15 cellular contexts compared by ENCODE assay signal in genomic region chr22:44112191-44112590, GRCh38.
"Had no signal": no experiment of that assay in that cellular context is flagged by ENCODE, and none has a peak within 500 bp of the region (broad histone marks: within the 10 kb centered on the region; RNA-seq: fewer than 3 reads in every experiment).

No MANE protein-coding gene starts in this region.

- DNase-seq: activated CD4-positive, alpha-beta T cell treated with anti-CD3 and anti-CD28 coated beads, Interleukin-2, amount 50 U/mL, for 4 hours; activated CD4-positive, CD25-positive, alpha-beta regulatory T cell treated with anti-CD3 and anti-CD28 coated beads, Interleukin-2, amount 50 U/mL, for 72 hours; activated effector memory CD4-positive, alpha-beta T cell treated with anti-CD3 and anti-CD28 coated beads, Interleukin-2, amount 50 U/mL, for 16 hours; activated T-cell treated with anti-CD3 and anti-CD28 coated beads, Interleukin-2, amount 50 U/mL, for 4 hours; amygdala; mesendoderm; retina had no signal

- H3K27me3 Mint-ChIP-seq: activated naive CD8-positive, alpha-beta T cell; brain; type B pancreatic cell had no signal

- H3K36me3 Mint-ChIP-seq: activated naive CD8-positive, alpha-beta T cell; brain; type B pancreatic cell had no signal

- H3K27ac Mint-ChIP-seq: activated naive CD8-positive, alpha-beta T cell; stimulated activated effector memory CD8-positive, alpha-beta T cell treated with anti-CD3 and anti-CD28 coated beads, Interleukin-12 subunit alpha, Interleukin-12 subunit beta, amount 100 ng/mL, for 72 hours; type B pancreatic cell had no signal

- H3K4me2 ChIP-seq: smooth muscle cell had no signal

- H3K4me3 Mint-ChIP-seq: activated naive CD8-positive, alpha-beta T cell; activated T-cell treated with anti-CD3 and anti-CD28 coated beads, Interleukin-2, amount 50 U/mL, for 4 hours; brain; stimulated activated effector memory CD8-positive, alpha-beta T cell treated with anti-CD3 and anti-CD28 coated beads, Interleukin-12 subunit alpha, Interleukin-12 subunit beta, amount 100 ng/mL, for 72 hours; type B pancreatic cell had no signal

- H3K9me3 ChIP-seq: left lung, pancreas had no signal

- H3K27ac ChIP-seq: left lung, pancreas had no signal

- H3K27me3 ChIP-seq: left lung, pancreas had no signal

- H3K9me3 Mint-ChIP-seq: activated T-cell treated with anti-CD3 and anti-CD28 coated beads, Interleukin-2, amount 50 U/mL, for 4 hours; brain; stimulated activated effector memory CD8-positive, alpha-beta T cell treated with anti-CD3 and anti-CD28 coated beads, Interleukin-12 subunit alpha, Interleukin-12 subunit beta, amount 100 ng/mL, for 72 hours; type B pancreatic cell had no signal

- H3K4me3 ChIP-seq: left lung, pancreas, smooth muscle cell had no signal

- H3K4me1 ChIP-seq: left lung, pancreas had no signal

- ATAC-seq: activated T-cell treated with anti-CD3 and anti-CD28 coated beads, Interleukin-2, amount 50 U/mL, for 4 hours; esophagus mucosa; left lung; pancreas; stimulated activated effector memory CD8-positive, alpha-beta T cell treated with anti-CD3 and anti-CD28 coated beads, Interleukin-12 subunit alpha, Interleukin-12 subunit beta, amount 100 ng/mL, for 72 hours had no signal

- H3K36me3 ChIP-seq: left lung, pancreas had no signal
